ENCODE assay signal across 1 cellular context in genomic region chrX:259692-260355, GRCh38.
TF ChIP-seq lines count a peak whose summit lies in the region.

No MANE protein-coding gene starts in this region.

TF ChIP-seq in K562, 482 proteins besides CTCF, POLR2A, EP300 and RAD21:
- TF ChIP-seq TBP (optimal IDR thresholded peaks at IDR 0.05; ENCODE audit: low read depth, low read length): no peak
- no peak for TF ChIP-seq ZNF431 (CRISPR knock-in tag; IDR thresholded peaks at IDR 0.05)
- TF ChIP-seq NRF1 (conservative IDR thresholded peaks at IDR 0.05 in 1 of 2, IDR thresholded peaks at IDR 0.05 in 1 of 2): no peak
- no peak for TF ChIP-seq SMAD3 (CRISPR knock-in tag; conservative IDR thresholded peaks at IDR 0.05)
- TF ChIP-seq NFXL1 (CRISPR knock-in tag; IDR thresholded peaks at IDR 0.05): no peak
- no peak for TF ChIP-seq ASH1L (IDR thresholded peaks at IDR 0.05; ENCODE audit: borderline replicate concordance, low read depth, partially characterized antibody)
- no peak for TF ChIP-seq CTBP1 (IDR thresholded peaks at IDR 0.05; ENCODE audit: borderline replicate concordance)
- no peak for TF ChIP-seq SRSF3 (IDR thresholded peaks at IDR 0.05; ENCODE audit: insufficient read depth, low read length)
- TF ChIP-seq THAP7 (CRISPR knock-in tag; IDR thresholded peaks at IDR 0.05): no peak
- no peak for TF ChIP-seq SP2 (IDR thresholded peaks at IDR 0.05; ENCODE audit: extremely low read depth, low read depth, low read length, poor library complexity, severe bottlenecking)
